In the genomic region with DNA sequence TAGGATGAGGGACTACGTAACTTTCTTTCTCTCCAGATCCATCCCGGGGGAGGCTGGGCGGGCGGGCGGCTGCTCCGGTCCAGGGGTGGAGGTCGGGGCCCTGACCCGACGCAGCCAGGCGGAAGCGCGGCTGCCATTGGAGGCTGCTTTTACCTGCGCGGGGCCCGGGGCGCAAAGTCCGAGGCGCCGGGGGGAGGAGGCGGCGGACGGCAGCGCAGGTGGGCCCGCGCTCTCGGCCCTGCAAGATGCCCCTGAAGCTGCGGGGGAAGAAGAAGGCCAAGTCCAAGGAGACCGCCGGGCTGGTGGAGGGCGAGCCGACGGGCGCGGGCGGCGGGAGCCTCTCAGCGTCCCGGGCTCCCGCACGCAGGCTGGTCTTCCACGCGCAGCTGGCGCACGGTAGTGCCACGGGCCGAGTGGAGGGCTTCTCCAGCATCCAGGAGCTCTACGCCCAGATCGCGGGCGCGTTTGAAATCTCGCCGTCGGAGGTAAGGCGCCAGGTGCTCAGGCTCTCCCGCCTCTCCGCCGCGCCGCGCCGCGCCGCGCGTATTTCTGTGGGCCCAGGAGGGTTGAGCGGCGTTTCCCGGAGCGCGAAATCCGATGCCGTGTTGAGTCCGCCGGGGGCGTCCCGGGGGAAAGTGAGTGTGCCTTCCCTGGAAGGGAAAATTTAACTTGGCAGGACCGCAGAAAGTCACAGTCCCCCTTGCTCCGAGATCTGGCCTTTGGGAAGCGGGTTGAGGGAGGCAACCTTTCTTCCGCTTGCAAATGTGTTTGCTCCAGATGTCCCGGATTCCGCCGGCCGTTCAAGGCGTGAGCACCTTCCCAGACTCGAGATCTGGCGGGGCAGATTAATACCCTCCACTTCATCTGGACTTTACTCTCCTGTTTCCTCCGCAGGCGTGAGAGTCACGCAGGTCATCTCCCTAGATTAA, we compare ENCODE assay signal across 8 cellular contexts. TPM values are rescaled to one million over a fixed set of nuclear protein-coding genes. Genes with fewer than 3 reads are reported as not detected.
DNase-seq lines count a peak whose midpoint lies in the region; ATAC-seq, FAIRE-seq and TF ChIP-seq lines count a peak whose summit lies in the region.

A gene with protein sequence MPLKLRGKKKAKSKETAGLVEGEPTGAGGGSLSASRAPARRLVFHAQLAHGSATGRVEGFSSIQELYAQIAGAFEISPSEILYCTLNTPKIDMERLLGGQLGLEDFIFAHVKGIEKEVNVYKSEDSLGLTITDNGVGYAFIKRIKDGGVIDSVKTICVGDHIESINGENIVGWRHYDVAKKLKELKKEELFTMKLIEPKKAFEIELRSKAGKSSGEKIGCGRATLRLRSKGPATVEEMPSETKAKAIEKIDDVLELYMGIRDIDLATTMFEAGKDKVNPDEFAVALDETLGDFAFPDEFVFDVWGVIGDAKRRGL (plus strand): TSS at position 117 of the 929 bp plus-strand sequence. CDS start 129 bp downstream, at position 246.

- TF ChIP-seq EP300 in K562 (IDR thresholded peaks at IDR 0.05; ENCODE audit: low read length) = no peak

- H4K20me1 ChIP-seq in K562 (replicated peaks; ENCODE audit: control insufficient read depth, insufficient read depth, low read length) = no peaks in the 10 kb centered on the region

- intact Hi-C loops in K562 (cut with micrococcal nuclease) = no loop called here

- no peak for FAIRE-seq in K562 (lab: Jason Lieb, UNC)

- TF ChIP-seq RAD21 in K562 (CRISPR knock-in tag; conservative IDR thresholded peaks at IDR 0.05 in 1 of 2, IDR thresholded peaks at IDR 0.05 in 1 of 2) = no peak

- H3K27ac ChIP-seq in K562 (ENCODE audit: extremely low read depth, low read depth, low read length) (no peak within 1 kb of the TSS), SJCRH30 (no peak within 1 kb of the TSS)

- H2AFZ ChIP-seq in K562 (ENCODE audit: low read depth, low read length) = no peak within 1 kb of the TSS

- H3K27me3 ChIP-seq in K562 (ENCODE audit: control insufficient read depth in 2 of 2, insufficient read depth in 2 of 2, low read length in 2 of 2) (no peaks in the 10 kb centered on the region), SJCRH30 (no peaks in the 10 kb centered on the region)

- H3K9me1 ChIP-seq in K562 (ENCODE audit: control insufficient read depth, insufficient read depth, low read length) = no peaks in the 10 kb centered on the region

- 0 out of 2 replicates have a peak, but pooled peaks cover 1% of the 10 kb centered on the region for H3K9me3 ChIP-seq in K562 (replicated peaks; ENCODE audit: control insufficient read depth, insufficient read depth, low read depth, low read length)
- H3K9me3 ChIP-seq in SJCRH30 (replicated peaks) = no peaks in the 10 kb centered on the region

- H3K4me1 ChIP-seq in K562 (replicated peaks in 1 of 2; ENCODE audit: control insufficient read depth in 2 of 2, insufficient read depth in 2 of 2, low read length in 2 of 2) (peaks cover 0 to 5% of the 10 kb centered on the region in 2 experiments; a peak in 1 of 5 replicates), SJCRH30 (no peaks in the 10 kb centered on the region)

- H3K36me3 ChIP-seq in K562 (ENCODE audit: control insufficient read depth, insufficient read depth, low read length) (no peaks in the 10 kb centered on the region), SJCRH30 (no peaks in the 10 kb centered on the region)

- no peak within 1 kb of the TSS for H3K4me2 ChIP-seq in K562 (ENCODE audit: insufficient read depth, low read length)

- WGBS in K562 (ENCODE audit: insufficient coverage, low coverage, missing lambda C conversion rate) = 91% methylated on average over 19 of the region's 91 CpGs

- POLR2A ChIA-PET in K562 (lab: Yijun Ruan, JAX) = interaction anchor here (1.9 to 3.1 kb wide), 2 partner anchors 13 to 41 kb away, joined by 5 to 10 read pairs; a partner anchor contains a TSS

- CTCF ChIA-PET in K562 (lab: Yijun Ruan, JAX; ENCODE audit: low intra/inter-chr PET ratio) = no interaction called here

- in situ Hi-C loops in GM13976 (cut with MboI; ENCODE audit: low sequenced_read_pairs, unreplicated experiment) = no loop called here
- in situ Hi-C loops in K562 (cut with MboI) = no loop called here

- no peaks in the 10 kb centered on the region for H3K79me2 ChIP-seq in K562 (ENCODE audit: control insufficient read depth, insufficient read depth, low read length)

- H3K4me3 ChIP-seq in K562 (no peak within 1 kb of the TSS), SJCRH30 (no peak within 1 kb of the TSS)

- ATAC-seq in K562 = no peak

- no TSS peak for BruUV-seq in K562 (replicated peaks; lab: Mats Ljungman, UMichigan)

- no peak for TF ChIP-seq CTCF in GM13976 (IDR thresholded peaks at IDR 0.05; ENCODE audit: borderline replicate concordance, control extremely low read depth, extremely low read depth, insufficient read depth, missing control alignments)
- TF ChIP-seq CTCF in K562 (IDR thresholded peaks at IDR 0.05 in 2 of 3, conservative IDR thresholded peaks at IDR 0.05 in 1 of 3; ENCODE audit: insufficient read depth in 2 of 3, low read depth in 1 of 3, low read length in 3 of 3) = no peak

- peak; percentile 44 for DNase-seq in GM13976 (ENCODE audit: low spot score)
- peak; percentile 22 to 65 for DNase-seq in NCI-H524 (lab: John Stamatoyannopoulos, UW)
- DNase-seq in K562 (ENCODE audit: extremely low read depth in 1 of 4, low spot score in 3 of 4) = no peak
- peak; percentile 73 for DNase-seq in islet precursor cell
- peak; percentile 29 for DNase-seq in stimulated activated CD4-positive, alpha-beta T cell treated with anti-CD3 and anti-CD28 coated beads, Interleukin-12 subunit alpha, Interleukin-12 subunit beta, amount 100 ng/mL, for 4 hours
- no peak for DNase-seq in SJCRH30
- DNase-seq in glomerular visceral epithelial cell (ENCODE audit: extremely low spot score) = no peak
- DNase-seq in C1 segment of cervical spinal cord (lab: John Stamatoyannopoulos, UW) = no peak

- no peak within 1 kb of the TSS for H3K9ac ChIP-seq in K562 (ENCODE audit: insufficient read depth in 1 of 2, low read depth in 2 of 2, low read length in 2 of 2)

- no peak for TF ChIP-seq POLR2A in K562 (conservative IDR thresholded peaks at IDR 0.05)

TF ChIP-seq in K562, 482 proteins besides CTCF, POLR2A, EP300 and RAD21:
- TF ChIP-seq, protein P1, sequence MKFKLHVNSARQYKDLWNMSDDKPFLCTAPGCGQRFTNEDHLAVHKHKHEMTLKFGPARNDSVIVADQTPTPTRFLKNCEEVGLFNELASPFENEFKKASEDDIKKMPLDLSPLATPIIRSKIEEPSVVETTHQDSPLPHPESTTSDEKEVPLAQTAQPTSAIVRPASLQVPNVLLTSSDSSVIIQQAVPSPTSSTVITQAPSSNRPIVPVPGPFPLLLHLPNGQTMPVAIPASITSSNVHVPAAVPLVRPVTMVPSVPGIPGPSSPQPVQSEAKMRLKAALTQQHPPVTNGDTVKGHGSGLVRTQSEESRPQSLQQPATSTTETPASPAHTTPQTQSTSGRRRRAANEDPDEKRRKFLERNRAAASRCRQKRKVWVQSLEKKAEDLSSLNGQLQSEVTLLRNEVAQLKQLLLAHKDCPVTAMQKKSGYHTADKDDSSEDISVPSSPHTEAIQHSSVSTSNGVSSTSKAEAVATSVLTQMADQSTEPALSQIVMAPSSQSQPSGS (CRISPR knock-in tag; IDR thresholded peaks at IDR 0.05) = no peak
- TF ChIP-seq, protein P2, sequence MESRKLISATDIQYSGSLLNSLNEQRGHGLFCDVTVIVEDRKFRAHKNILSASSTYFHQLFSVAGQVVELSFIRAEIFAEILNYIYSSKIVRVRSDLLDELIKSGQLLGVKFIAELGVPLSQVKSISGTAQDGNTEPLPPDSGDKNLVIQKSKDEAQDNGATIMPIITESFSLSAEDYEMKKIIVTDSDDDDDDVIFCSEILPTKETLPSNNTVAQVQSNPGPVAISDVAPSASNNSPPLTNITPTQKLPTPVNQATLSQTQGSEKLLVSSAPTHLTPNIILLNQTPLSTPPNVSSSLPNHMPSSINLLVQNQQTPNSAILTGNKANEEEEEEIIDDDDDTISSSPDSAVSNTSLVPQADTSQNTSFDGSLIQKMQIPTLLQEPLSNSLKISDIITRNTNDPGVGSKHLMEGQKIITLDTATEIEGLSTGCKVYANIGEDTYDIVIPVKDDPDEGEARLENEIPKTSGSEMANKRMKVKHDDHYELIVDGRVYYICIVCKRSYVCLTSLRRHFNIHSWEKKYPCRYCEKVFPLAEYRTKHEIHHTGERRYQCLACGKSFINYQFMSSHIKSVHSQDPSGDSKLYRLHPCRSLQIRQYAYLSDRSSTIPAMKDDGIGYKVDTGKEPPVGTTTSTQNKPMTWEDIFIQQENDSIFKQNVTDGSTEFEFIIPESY (CRISPR knock-in tag; IDR thresholded peaks at IDR 0.05) = peak; percentile 74; the same call in 1 of the 2 replicates

RNA-seq across cellular contexts. Expression of the gene that starts here (rescaled TPM):
- total RNA-seq in K562 (2011; cell fraction: chromatin; rRNA removed; ENCODE audit: low replicate concordance) = not detected in 2 replicates
- total RNA-seq in K562 (2011; cell fraction: nucleolus; rRNA removed) = not detected in 2 replicates
- total RNA-seq in K562 (2011; cell fraction: nucleoplasm; rRNA removed) = not detected in 2 replicates
- total RNA-seq in K562 (2014; rRNA removed) (0.05 TPM in 1 of 2 replicates, not detected in the other), K562 (2014; rRNA removed; fragmentation: Illumina TruSeq; extraction: Trizol) (0.04 and 0.06 TPM in 2 replicates), K562 (2015; rRNA removed; fragmentation: Illumina TruSeq; extraction: Trizol) (0.04 and 0.08 TPM in 2 replicates), K562 (2021) (0.04 TPM in 2 replicates)
- polyA plus RNA-seq in K562 (2011; rRNA removed) (0.04 TPM in 1 of 2 replicates, not detected in the other), K562 (2014; fragmentation: Illumina TruSeq; extraction: Trizol) (not detected in 2 replicates), K562 (2014; fragmentation: Nextera tagmentation; extraction: Ambion mirVana) (under 1 TPM in 1 of 2 experiments, not detected in 1; 0.01 TPM), K562 (2014; rRNA removed) (not detected in 2 replicates)
- polyA plus RNA-seq in K562 (2011; cell fraction: cytosol; rRNA removed) = not detected in 2 replicates
- not detected in 2 replicates for polyA plus RNA-seq in K562 (2011; cell fraction: nucleus; rRNA removed)
- 0.04 TPM in 1 of 2 replicates, not detected in the other for polyA plus RNA-seq in K562 (2012)
- not detected in 2 replicates for polyA minus RNA-seq in K562 (2011; rRNA and poly(A)+ RNA removed)
- polyA minus RNA-seq in K562 (2011; cell fraction: cytosol; rRNA and poly(A)+ RNA removed) = not detected in 2 replicates
- not detected in 2 replicates for polyA minus RNA-seq in K562 (2011; cell fraction: nucleus; rRNA and poly(A)+ RNA removed)
- total RNA-seq in SJCRH30 (2014; rRNA removed; shearing (Covaris generic)) = not detected in 2 replicates

Comparison
In these comparisons a context has a peak if more than half of its experiments do, and no peak if none do; other contexts are left out.
1. DNase-seq: peak in GM13976 (single experiment), NCI-H524 (2 of 2), islet precursor cell (single experiment) and stimulated activated CD4-positive, alpha-beta T cell treated with anti-CD3 and anti-CD28 coated beads, Interleukin-12 subunit alpha, Interleukin-12 subunit beta, amount 100 ng/mL, for 4 hours (single experiment); none in K562 (0 of 4), SJCRH30 (0 of 2), glomerular visceral epithelial cell (single experiment) and C1 segment of cervical spinal cord (0 of 14).